Comparison of ENCODE assay signal across 8 cellular contexts in genomic region chr19:9819590-9819898, GRCh38. TPM values are rescaled to one million over a fixed set of nuclear protein-coding genes. Genes with fewer than 3 reads are reported as not detected.
DNase-seq lines count a peak whose midpoint lies in the region; ATAC-seq and TF ChIP-seq lines count a peak whose summit lies in the region.

No MANE protein-coding gene starts in this region.

- peak overlapping the region; percentile 97 for H3K27ac Mint-ChIP-seq in activated CD4-positive, alpha-beta T cell treated with anti-CD3 and anti-CD28 coated beads, Interleukin-2, amount 10 ng/mL, durations not matched to agents 7 days and 5 days

- H3K4me3 Mint-ChIP-seq in activated CD4-positive, alpha-beta T cell treated with anti-CD3 and anti-CD28 coated beads, Interleukin-2, amount 10 ng/mL, durations not matched to agents 7 days and 5 days, result peak overlapping the region; percentile 87

- H3K27ac ChIP-seq in WERI-Rb-1 (peak overlapping the region; percentile 39), suprapubic skin (peak overlapping the region; percentile 50)

- H3K9me3 Mint-ChIP-seq in activated CD4-positive, alpha-beta T cell treated with anti-CD3 and anti-CD28 coated beads, Interleukin-2, amount 10 ng/mL, durations not matched to agents 7 days and 5 days, result peaks cover 11% of the 10 kb centered on the region

- no peak for TF ChIP-seq POLR2A in suprapubic skin (IDR thresholded peaks at IDR 0.05)

- no peak for TF ChIP-seq EP300 in suprapubic skin (IDR thresholded peaks at IDR 0.05)

- WGBS in suprapubic skin, result 0% methylated on average over 7 of the region's 21 CpGs

- peaks cover 37% of the 10 kb centered on the region for H3K36me3 Mint-ChIP-seq in activated CD4-positive, alpha-beta T cell treated with anti-CD3 and anti-CD28 coated beads, Interleukin-2, amount 10 ng/mL, durations not matched to agents 7 days and 5 days (ENCODE audit: low read depth)

- H3K4me3 ChIP-seq in WERI-Rb-1 (ENCODE audit: low read depth, low read length) (peak overlapping the region; percentile 11), suprapubic skin (peak overlapping the region; percentile 68)

- CTCF ChIA-PET in activated CD4-positive, alpha-beta T cell treated with anti-CD3 and anti-CD28 coated beads, Interleukin-2, amount 10 ng/mL, durations not matched to agents 7 days and 5 days (lab: Charles Lee), result interaction anchor here (1.7 kb wide), 1 partner anchor 11 kb away, joined by 7 read pairs; no protein-coding TSS in a partner anchor

- H3K27me3 Mint-ChIP-seq in activated CD4-positive, alpha-beta T cell treated with anti-CD3 and anti-CD28 coated beads, Interleukin-2, amount 10 ng/mL, durations not matched to agents 7 days and 5 days, result no peaks in the 10 kb centered on the region

- H3K4me1 ChIP-seq in suprapubic skin, result peaks cover 19% of the 10 kb centered on the region

- no peak for ATAC-seq in HG02870 (IDR thresholded peaks at IDR 0.05; ENCODE audit: unreplicated experiment)

- POLR2A ChIA-PET in activated CD4-positive, alpha-beta T cell treated with anti-CD3 and anti-CD28 coated beads, Interleukin-2, amount 10 ng/mL, durations not matched to agents 7 days and 5 days (lab: Charles Lee), result interaction anchor here (0.6 kb wide), 1 partner anchor 51 kb away, joined by 4 read pairs; the partner anchor contains the start of gene ZNF846

- TF ChIP-seq CTCF in WERI-Rb-1 (IDR thresholded peaks at IDR 0.05; ENCODE audit: low read depth, low read length) (no peak), suprapubic skin (IDR thresholded peaks at IDR 0.05) (no peak)

- no peak for DNase-seq in activated CD4-positive, alpha-beta T cell treated with anti-CD3 and anti-CD28 coated beads, Interleukin-2, amount 10 ng/mL, durations not matched to agents 7 days and 5 days
- no peak for DNase-seq in activated CD4-positive, alpha-beta T cell treated with anti-CD3 and anti-CD28 coated beads, Interleukin-2, amount 50 U/mL, for 4 hours
- DNase-seq in WERI-Rb-1 (no peak), iPS DF 4.7 (ENCODE audit: extremely low read depth, low spot score) (peak; percentile 84), suprapubic skin (ENCODE audit: low spot score in 2 of 2) (no peak), DMS153 (lab: John Stamatoyannopoulos, UW) (no peak), NCI-H1092 treated with DMSO at 0.1 percent for 48 hours (lab: John Stamatoyannopoulos, UW) (no peak)

- H3K36me3 ChIP-seq in WERI-Rb-1 (peaks cover 26% of the 10 kb centered on the region), suprapubic skin (no peaks in the 10 kb centered on the region)

- H3K9me3 ChIP-seq in WERI-Rb-1 (ENCODE audit: severe bottlenecking), result no peaks in the 10 kb centered on the region
- no peaks in the 10 kb centered on the region for H3K9me3 ChIP-seq in suprapubic skin

- H3K27me3 ChIP-seq in WERI-Rb-1 (ENCODE audit: insufficient read depth, low read depth, severe bottlenecking) (no peaks in the 10 kb centered on the region), suprapubic skin (no peaks in the 10 kb centered on the region)

- H3K4me1 Mint-ChIP-seq in activated CD4-positive, alpha-beta T cell treated with anti-CD3 and anti-CD28 coated beads, Interleukin-2, amount 10 ng/mL, durations not matched to agents 7 days and 5 days, result peaks cover 34% of the 10 kb centered on the region

RNA-seq across cellular contexts. Expression of gene FBXL12, which starts 0.7 kb away (rescaled TPM):
- total RNA-seq in activated CD4-positive, alpha-beta T cell treated with anti-CD3 and anti-CD28 coated beads, Interleukin-2, amount 10 ng/mL, durations not matched to agents 7 days and 5 days, result 10 to 100 TPM; 20.9 to 25.6 TPM
- 10 to 100 TPM; 22.2 to 39.9 (median 29.8) TPM for total RNA-seq in suprapubic skin

RNA-seq across cellular contexts. Expression of gene UBL5, which starts 8.2 kb away (rescaled TPM):
- 100 to 1,000 TPM; 313 to 349 TPM for total RNA-seq in activated CD4-positive, alpha-beta T cell treated with anti-CD3 and anti-CD28 coated beads, Interleukin-2, amount 10 ng/mL, durations not matched to agents 7 days and 5 days
- 100 to 1,000 TPM; 170 to 337 (median 261) TPM for total RNA-seq in suprapubic skin

RNA-seq across cellular contexts. Expression of gene PIN1, which starts 15.6 kb away (rescaled TPM):
- total RNA-seq in activated CD4-positive, alpha-beta T cell treated with anti-CD3 and anti-CD28 coated beads, Interleukin-2, amount 10 ng/mL, durations not matched to agents 7 days and 5 days, result 10 to 100 TPM; 87.1 to 92.5 TPM
- total RNA-seq in suprapubic skin, result 10 to 100 TPM; 60.5 to 75.9 (median 65.8) TPM

RNA-seq across cellular contexts. Expression of gene ZNF846, which starts 51.0 kb away (rescaled TPM):
- total RNA-seq in activated CD4-positive, alpha-beta T cell treated with anti-CD3 and anti-CD28 coated beads, Interleukin-2, amount 10 ng/mL, durations not matched to agents 7 days and 5 days, result 1 to 10 TPM; 6.9 to 8.2 TPM
- total RNA-seq in suprapubic skin, result 10 to 100 TPM in 2 of 4 donors, 1 to 10 TPM in 2; 6.8 to 13.5 (median 11.2) TPM
